25 cellular contexts compared by ENCODE assay signal in the genomic region with DNA sequence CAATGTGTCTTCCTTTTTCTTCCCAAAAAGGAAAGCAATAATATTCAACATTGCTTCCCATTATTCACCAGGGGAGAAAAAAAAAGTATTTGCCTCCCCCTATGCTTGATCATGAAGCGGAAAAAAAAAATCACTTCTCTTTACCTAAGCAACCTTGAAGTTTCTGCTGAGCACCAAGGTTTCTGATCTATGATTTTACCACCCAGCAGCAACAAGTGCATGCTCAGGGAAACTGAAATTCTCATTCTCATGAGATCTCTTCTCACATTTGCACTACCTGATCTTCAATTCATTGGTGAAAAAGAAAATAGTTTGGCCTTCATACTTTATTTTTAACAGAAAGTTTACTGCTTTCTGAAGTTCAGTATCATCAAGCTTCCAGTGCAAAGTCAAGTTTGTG.
"Had no signal": no experiment of that assay in that cellular context is flagged by ENCODE, and none has a peak within 500 bp of the region (broad histone marks: within the 10 kb centered on the region; RNA-seq: fewer than 3 reads in every experiment).

No MANE protein-coding gene starts in this region.

- H3K27ac ChIP-seq: neural progenitor cell, ovary, parathyroid adenoma, psoas muscle, right lobe of liver, sigmoid colon, stomach, thoracic aorta, thyroid gland, tibial nerve, upper lobe of left lung, vagina had no signal

- H3K9me3 ChIP-seq: ovary, psoas muscle, right lobe of liver, sigmoid colon, stomach, thoracic aorta, thyroid gland, tibial nerve, upper lobe of left lung, vagina had no signal

- H3K9ac ChIP-seq: neural progenitor cell, parathyroid adenoma had no signal

- H2AFZ ChIP-seq: neural progenitor cell, parathyroid adenoma had no signal

- H3K4me1 ChIP-seq: neural progenitor cell, parathyroid adenoma, psoas muscle, right lobe of liver, sigmoid colon, stomach, tibial nerve, upper lobe of left lung, vagina had no signal

- DNase-seq: natural killer cell; occipital lobe; ovary; posterior cingulate gyrus; psoas muscle; right cardiac atrium; right lobe of liver; sigmoid colon; small intestine; stimulated activated CD4-positive, alpha-beta T cell treated with anti-CD3 and anti-CD28 coated beads, Interleukin-15, amount 100 ng/mL, for 24 hours; stimulated activated CD4-positive, alpha-beta T cell treated with anti-CD3 and anti-CD28 coated beads, Interleukin-2, amount 100 ng/mL, for 24 hours; stimulated activated CD4-positive, alpha-beta T cell treated with anti-CD3 and anti-CD28 coated beads, Interleukin-2, amount 100 ng/mL, for 48 hours; stimulated activated CD4-positive, alpha-beta T cell treated with anti-CD3 and anti-CD28 coated beads, Interleukin-4, amount 100 ng/mL, for 24 hours; stimulated activated naive B cell treated with anti-CD40 and anti-IgM and Interleukin-4, amounts not matched to agents 10 μg/mL and 1 μg/mL and 100 μg/mL, for 72 hours; stimulated activated naive CD4-positive, alpha-beta T cell treated with Interleukin-2 at 50 U/mL for 16 hours; stomach; thyroid gland; trophoblast cell; upper lobe of left lung had no signal

- H3K36me3 ChIP-seq: neural progenitor cell, ovary, right lobe of liver, sigmoid colon, stomach, thoracic aorta, thyroid gland, upper lobe of left lung, vagina had no signal

- H3K27me3 ChIP-seq: neural progenitor cell, ovary, right lobe of liver, sigmoid colon, stomach, thyroid gland, tibial nerve, upper lobe of left lung, vagina had no signal

- FAIRE-seq: small intestine, urothelium cell line had no signal

- H3K79me2 ChIP-seq: parathyroid adenoma had no signal

- H3K4me3 ChIP-seq: neural progenitor cell, ovary, psoas muscle, right lobe of liver, sigmoid colon, stomach, thoracic aorta, thyroid gland, tibial nerve, upper lobe of left lung, vagina had no signal

- H3K4me2 ChIP-seq: neural progenitor cell had no signal
